17 cellular contexts compared by ENCODE assay signal in the genomic region with DNA sequence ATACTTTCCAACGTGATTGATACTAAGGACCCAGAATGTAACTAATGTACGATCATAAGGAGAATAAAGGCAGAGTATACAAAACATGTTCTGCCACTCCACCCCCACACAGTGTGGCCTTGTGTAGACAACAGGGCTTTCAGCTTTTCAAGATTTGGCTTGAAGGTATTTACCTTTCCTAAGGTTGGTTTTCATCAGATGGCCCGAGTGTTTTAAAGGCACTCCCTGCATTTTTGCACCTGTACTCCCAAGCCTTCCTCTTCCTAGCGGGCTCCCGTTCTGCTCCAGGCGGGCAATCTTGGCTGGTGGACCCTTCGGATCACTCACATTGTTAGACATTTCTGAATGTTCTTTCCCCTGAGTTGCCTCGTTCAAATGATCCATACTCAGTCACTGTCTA. TPM values are rescaled to one million over a fixed set of nuclear protein-coding genes. Genes with fewer than 3 reads are reported as not detected.
DNase-seq lines count a peak whose midpoint lies in the region; ATAC-seq, FAIRE-seq and TF ChIP-seq lines count a peak whose summit lies in the region.
"Had no signal": no experiment of that assay in that cellular context is flagged by ENCODE, and none has a peak within 500 bp of the region (broad histone marks: within the 10 kb centered on the region; RNA-seq: fewer than 3 reads in every experiment).

No MANE protein-coding gene starts in this region.

- H3K4me3 Mint-ChIP-seq in activated T-cell treated with anti-CD3 and anti-CD28 coated beads, Interleukin-2, amount 50 U/mL, for 4 hours: peak overlapping the region; percentile 67
- H3K4me3 Mint-ChIP-seq in T-helper 17 cell: peak overlapping the region; percentile 64
- H3K4me3 Mint-ChIP-seq in effector memory CD8-positive, alpha-beta T cell: no peak overlapping the region
- peak overlapping the region; percentile 76 for H3K4me3 Mint-ChIP-seq in stimulated activated naive CD8-positive, alpha-beta T cell treated with anti-CD3 and anti-CD28 coated beads, Interleukin-15, Interleukin-2, amounts not matched to agents 100 ng/mL and 50 ng/mL, for 24 hours

- no peak overlapping the region for H3K27ac ChIP-seq in caudate nucleus (ENCODE audit: low read depth, low read length)
- no peak overlapping the region for H3K27ac ChIP-seq in kidney (ENCODE audit: low read depth in 2 of 2, low read length in 2 of 2)
- H3K27ac ChIP-seq: breast epithelium, epithelial cell of prostate, upper lobe of left lung had no signal

- no peak for ATAC-seq in activated T-cell treated with anti-CD3 and anti-CD28 coated beads, Interleukin-2, amount 50 U/mL, for 4 hours
- ATAC-seq in T-helper 17 cell: no peak
- no peak for ATAC-seq in effector memory CD8-positive, alpha-beta T cell (replicated peaks)
- no peak for ATAC-seq in HG03039 (IDR thresholded peaks at IDR 0.05; ENCODE audit: unreplicated experiment)
- ATAC-seq: left colon had no signal

- TF ChIP-seq CTCF in kidney (IDR thresholded peaks at IDR 0.05; ENCODE audit: borderline replicate concordance, extremely low read depth, insufficient read depth): no peak

- no peaks in the 10 kb centered on the region for H3K27me3 Mint-ChIP-seq in activated T-cell treated with anti-CD3 and anti-CD28 coated beads, Interleukin-2, amount 50 U/mL, for 4 hours (ENCODE audit: low read depth)
- no peaks in the 10 kb centered on the region for H3K27me3 Mint-ChIP-seq in T-helper 17 cell
- H3K27me3 Mint-ChIP-seq in effector memory CD8-positive, alpha-beta T cell: no peaks in the 10 kb centered on the region
- H3K27me3 Mint-ChIP-seq in stimulated activated naive CD8-positive, alpha-beta T cell treated with anti-CD3 and anti-CD28 coated beads, Interleukin-15, Interleukin-2, amounts not matched to agents 100 ng/mL and 50 ng/mL, for 24 hours: no peaks in the 10 kb centered on the region

- intact Hi-C loops in kidney (cut with DNase I): no loop called here

- peak overlapping the region; percentile 90 for H3K27ac Mint-ChIP-seq in T-helper 17 cell
- peak overlapping the region; percentile 46 to 68 for H3K27ac Mint-ChIP-seq in effector memory CD8-positive, alpha-beta T cell
- peak overlapping the region; percentile 82 for H3K27ac Mint-ChIP-seq in stimulated activated naive CD8-positive, alpha-beta T cell treated with anti-CD3 and anti-CD28 coated beads, Interleukin-15, Interleukin-2, amounts not matched to agents 100 ng/mL and 50 ng/mL, for 24 hours

- peaks cover 76% of the 10 kb centered on the region for H3K4me1 Mint-ChIP-seq in activated T-cell treated with anti-CD3 and anti-CD28 coated beads, Interleukin-2, amount 50 U/mL, for 4 hours (ENCODE audit: low read depth)
- peaks cover 49% of the 10 kb centered on the region for H3K4me1 Mint-ChIP-seq in T-helper 17 cell
- peaks cover 41 to 55% of the 10 kb centered on the region in 2 donors for H3K4me1 Mint-ChIP-seq in effector memory CD8-positive, alpha-beta T cell (ENCODE audit: low read depth in 2 of 2)
- peaks cover 86% of the 10 kb centered on the region for H3K4me1 Mint-ChIP-seq in stimulated activated naive CD8-positive, alpha-beta T cell treated with anti-CD3 and anti-CD28 coated beads, Interleukin-15, Interleukin-2, amounts not matched to agents 100 ng/mL and 50 ng/mL, for 24 hours (ENCODE audit: low read depth)

- H3K9me3 Mint-ChIP-seq in activated T-cell treated with anti-CD3 and anti-CD28 coated beads, Interleukin-2, amount 50 U/mL, for 4 hours: no peaks in the 10 kb centered on the region
- H3K9me3 Mint-ChIP-seq in effector memory CD8-positive, alpha-beta T cell: no peaks in the 10 kb centered on the region
- no peaks in the 10 kb centered on the region for H3K9me3 Mint-ChIP-seq in stimulated activated naive CD8-positive, alpha-beta T cell treated with anti-CD3 and anti-CD28 coated beads, Interleukin-15, Interleukin-2, amounts not matched to agents 100 ng/mL and 50 ng/mL, for 24 hours

- H3K4me3 ChIP-seq in kidney (ENCODE audit: low read length in 2 of 2): no peak overlapping the region
- H3K4me3 ChIP-seq: breast epithelium, upper lobe of left lung had no signal

- peaks cover 49% of the 10 kb centered on the region for H3K36me3 Mint-ChIP-seq in activated T-cell treated with anti-CD3 and anti-CD28 coated beads, Interleukin-2, amount 50 U/mL, for 4 hours (ENCODE audit: insufficient read depth)
- peaks cover 7% of the 10 kb centered on the region for H3K36me3 Mint-ChIP-seq in T-helper 17 cell (ENCODE audit: low read depth)
- peaks cover 62% of the 10 kb centered on the region for H3K36me3 Mint-ChIP-seq in effector memory CD8-positive, alpha-beta T cell (ENCODE audit: insufficient read depth)
- H3K36me3 Mint-ChIP-seq in stimulated activated naive CD8-positive, alpha-beta T cell treated with anti-CD3 and anti-CD28 coated beads, Interleukin-15, Interleukin-2, amounts not matched to agents 100 ng/mL and 50 ng/mL, for 24 hours (ENCODE audit: low read depth): peaks cover 86% of the 10 kb centered on the region

- H3K36me3 ChIP-seq in kidney (ENCODE audit: control insufficient read depth in 1 of 2, insufficient read depth in 2 of 2, low read length in 2 of 2): peaks cover 4% of the 10 kb centered on the region in 2 donors
- H3K36me3 ChIP-seq: breast epithelium had no signal

- DNase-seq in activated T-cell treated with anti-CD3 and anti-CD28 coated beads, Interleukin-2, amount 50 U/mL, for 4 hours: no peak
- no peak for DNase-seq in activated T-cell treated with anti-CD3 and anti-CD28 coated beads, Interleukin-2, amount 50 U/mL, for 1 hour
- DNase-seq in T-helper 17 cell (no peak), caudate nucleus (lab: John Stamatoyannopoulos, UW) (no peak), kidney (no peak)
- no peak for DNase-seq in effector memory CD8-positive, alpha-beta T cell
- DNase-seq: dermis blood vessel endothelial cell, foreskin melanocyte, left colon, NCI-H146, RPMI8226, upper lobe of left lung had no signal

- H3K4me1 ChIP-seq in kidney (ENCODE audit: control insufficient read depth in 1 of 2, insufficient read depth in 1 of 2, low read depth in 1 of 2, low read length in 2 of 2): peaks cover 3 to 5% of the 10 kb centered on the region in 2 donors
- H3K4me1 ChIP-seq: breast epithelium had no signal

- FAIRE-seq in kidney (lab: Jason Lieb, UNC): no peak
- FAIRE-seq: H54 had no signal

- no peak overlapping the region for H3K9ac ChIP-seq in kidney (ENCODE audit: low read length in 2 of 2)

- H3K9me3 ChIP-seq in T-helper 17 cell (ENCODE audit: control insufficient read depth, low read length, poor library complexity, severe bottlenecking) (no peaks in the 10 kb centered on the region), kidney (ENCODE audit: control insufficient read depth in 1 of 2, low read length in 2 of 2) (no peaks in the 10 kb centered on the region)
- H3K9me3 ChIP-seq: breast epithelium, upper lobe of left lung had no signal

RNA-seq across cellular contexts. Expression of gene SATB1, which starts 4.6 kb away (rescaled TPM):
- 100 to 1,000 TPM; 209 to 239 (median 228) TPM for total RNA-seq in activated T-cell treated with anti-CD3 and anti-CD28 coated beads, Interleukin-2, amount 50 U/mL, for 4 hours
- total RNA-seq in T-helper 17 cell (100 to 1,000 TPM; 208 TPM), kidney (22.2 TPM)
- polyA plus RNA-seq in kidney (ENCODE audit: insufficient read depth, low read depth, low replicate concordance): 6.2 TPM

Comparison
In these comparisons a context has a peak if more than half of its experiments do, and no peak if none do; other contexts are left out.
1. H3K4me3 Mint-ChIP-seq: peak in activated T-cell treated with anti-CD3 and anti-CD28 coated beads, Interleukin-2, amount 50 U/mL, for 4 hours (single experiment), T-helper 17 cell (single experiment) and stimulated activated naive CD8-positive, alpha-beta T cell treated with anti-CD3 and anti-CD28 coated beads, Interleukin-15, Interleukin-2, amounts not matched to agents 100 ng/mL and 50 ng/mL, for 24 hours (single experiment); none in effector memory CD8-positive, alpha-beta T cell (0 of 2).
2. Peak in every context shown above with its lines, with median percentiles within 50 percentile points of each other: H3K27ac Mint-ChIP-seq.